In the genomic region with DNA sequence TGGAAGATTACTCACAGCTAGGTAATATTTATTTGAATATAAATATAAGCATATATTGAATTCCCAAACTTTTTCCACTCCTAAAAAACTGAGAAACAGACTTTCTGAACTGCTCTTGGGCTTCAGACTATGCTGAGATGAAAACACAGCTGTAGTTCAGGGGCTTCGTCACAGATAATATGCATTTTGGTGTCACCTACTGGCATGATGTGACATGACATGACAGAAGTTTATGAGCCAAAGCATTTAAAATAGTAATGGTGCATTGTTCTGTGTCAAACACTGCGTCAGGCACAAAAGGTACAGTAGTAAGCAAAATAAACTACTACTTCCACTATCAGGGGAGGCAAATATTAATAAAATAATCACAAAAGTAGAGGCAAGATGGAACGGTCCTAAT, we compare ENCODE assay signal across 8 cellular contexts.
DNase-seq lines count a peak whose midpoint lies in the region; ATAC-seq and TF ChIP-seq lines count a peak whose summit lies in the region.

No MANE protein-coding gene starts in this region.

- H3K79me2 ChIP-seq in OCI-LY7 (ENCODE audit: insufficient read depth, low read depth, low read length) (no peaks in the 10 kb centered on the region), parathyroid adenoma (no peaks in the 10 kb centered on the region)

- H3K9me2 ChIP-seq in OCI-LY7 (ENCODE audit: insufficient read depth, low read length): no peaks in the 10 kb centered on the region

- no peaks in the 10 kb centered on the region for H3K9me3 ChIP-seq in OCI-LY7 (ENCODE audit: low read length)
- H3K9me3 ChIP-seq in parathyroid adenoma (ENCODE audit: control insufficient read depth, low read length): no peaks in the 10 kb centered on the region
- H3K9me3 ChIP-seq in aorta (ENCODE audit: control insufficient read depth, low read length): no peaks in the 10 kb centered on the region

- H3K36me3 ChIP-seq in OCI-LY7 (ENCODE audit: insufficient read depth, low read length) (no peaks in the 10 kb centered on the region), parathyroid adenoma (ENCODE audit: control insufficient read depth, insufficient read depth, low read length) (no peaks in the 10 kb centered on the region), aorta (ENCODE audit: control insufficient read depth in 1 of 2, insufficient read depth in 2 of 2, low read length in 1 of 2) (no peaks in the 10 kb centered on the region)

- no peak overlapping the region for H3K9ac ChIP-seq in parathyroid adenoma

- TF ChIP-seq CTCF in OCI-LY7 (conservative IDR thresholded peaks at IDR 0.05; ENCODE audit: low read length) (peak; percentile 75), parathyroid adenoma (IDR thresholded peaks at IDR 0.05) (peak; percentile 35)

- H2AFZ ChIP-seq in OCI-LY7 (ENCODE audit: low read length): no peak overlapping the region
- H2AFZ ChIP-seq in parathyroid adenoma: no peak overlapping the region

- no peaks in the 10 kb centered on the region for H3K4me1 ChIP-seq in OCI-LY7 (ENCODE audit: insufficient read depth, low read length, poor library complexity, severe bottlenecking)
- no peaks in the 10 kb centered on the region for H3K4me1 ChIP-seq in parathyroid adenoma
- H3K4me1 ChIP-seq in aorta (ENCODE audit: control insufficient read depth in 1 of 2, insufficient read depth in 2 of 2, low read length in 2 of 2): peaks cover 0 to 2% of the 10 kb centered on the region in 2 donors

- intact Hi-C loops in OCI-LY7 (cut with micrococcal nuclease; ENCODE audit: unreplicated experiment): loop anchor here (2.0 kb wide), 1 partner anchor 252 kb away; no protein-coding TSS in a partner anchor
- intact Hi-C loops in aorta (cut with DNase I): no loop called here

- H4K20me1 ChIP-seq in OCI-LY7 (ENCODE audit: insufficient read depth, low read length): no peaks in the 10 kb centered on the region

- POLR2A ChIA-PET in OCI-LY7 (lab: Charles Lee): no interaction called here

- ATAC-seq in GM18870 (IDR thresholded peaks at IDR 0.05; ENCODE audit: unreplicated experiment) (peak; percentile 79), HG03280 (IDR thresholded peaks at IDR 0.05; ENCODE audit: unreplicated experiment) (peak; percentile 84), aorta (ENCODE audit: low FRiP score) (no peak)

- H3K27ac ChIP-seq in OCI-LY7 (ENCODE audit: low read depth, low read length, poor library complexity, severe bottlenecking) (no peak overlapping the region), epithelial cell of prostate (peak overlapping the region; percentile 91), parathyroid adenoma (no peak overlapping the region), aorta (ENCODE audit: low read depth in 1 of 2, low read length in 2 of 2) (no peak overlapping the region)

- WGBS in aorta, 2 donors: 48 to 61% methylated on average over 3 of the region's 3 CpGs

- BruUV-seq in OCI-LY7 (replicated peaks; lab: Mats Ljungman, UMichigan): no TSS peak

- peak; percentile 14 for DNase-seq in COLO668 (lab: John Stamatoyannopoulos, UW; ENCODE audit: unreplicated experiment)
- DNase-seq in OCI-LY7 (ENCODE audit: low spot score): peak; percentile 31
- no peak for DNase-seq in epithelial cell of prostate (ENCODE audit: low read depth, low spot score)
- no peak for DNase-seq in stimulated activated CD4-positive, alpha-beta T cell treated with anti-CD3 and anti-CD28 coated beads, Interleukin-4, amount 100 ng/mL, for 1 hour
- DNase-seq in aorta: no peak

- CTCF ChIA-PET in OCI-LY7 (lab: Charles Lee; ENCODE audit: unreplicated experiment): no interaction called here

- H3K4me2 ChIP-seq in OCI-LY7 (ENCODE audit: low read length): no peak overlapping the region
- no peak overlapping the region for H3K4me2 ChIP-seq in parathyroid adenoma (ENCODE audit: low read length)

- no peak overlapping the region for H3K4me3 ChIP-seq in OCI-LY7 (ENCODE audit: low read depth, low read length, poor library complexity, severe bottlenecking)
- no peak overlapping the region for H3K4me3 ChIP-seq in parathyroid adenoma (ENCODE audit: low read depth, low read length)
- H3K4me3 ChIP-seq in aorta (ENCODE audit: low read length in 2 of 2): no peak overlapping the region

- H3K27me3 ChIP-seq in parathyroid adenoma (ENCODE audit: control insufficient read depth, insufficient read depth, low read length) (no peaks in the 10 kb centered on the region), aorta (ENCODE audit: control insufficient read depth in 1 of 2, insufficient read depth in 2 of 2, low read length in 1 of 2) (no peaks in the 10 kb centered on the region)

Comparison
In these comparisons a context has a peak if more than half of its experiments do, and no peak if none do; other contexts are left out.
1. DNase-seq: peak in COLO668 (single experiment) and OCI-LY7 (single experiment); none in epithelial cell of prostate (single experiment), stimulated activated CD4-positive, alpha-beta T cell treated with anti-CD3 and anti-CD28 coated beads, Interleukin-4, amount 100 ng/mL, for 1 hour (single experiment) and aorta (0 of 2).